ENCODE assay signal across 15 cellular contexts in genomic region chr1:33097137-33097611, GRCh38. TPM values are rescaled to one million over a fixed set of nuclear protein-coding genes. Genes with fewer than 3 reads are reported as not detected.
A peak's percentile ranks its signal among the peaks of the same experiment; 100 is the strongest.
DNase-seq lines count a peak whose midpoint lies in the region; ATAC-seq and TF ChIP-seq lines count a peak whose summit lies in the region.
"Had no signal": no experiment of that assay in that cellular context is flagged by ENCODE, and none has a peak within 500 bp of the region (broad histone marks: within the 10 kb centered on the region; RNA-seq: fewer than 3 reads in every experiment).

No MANE protein-coding gene starts in this region.

- intact Hi-C loops in posterior vena cava (cut with DNase I): no loop called here

- H3K36me3 Mint-ChIP-seq in activated naive CD8-positive, alpha-beta T cell treated with anti-CD3 and anti-CD28 coated beads for 36 hours: peaks cover 9% of the 10 kb centered on the region
- no peaks in the 10 kb centered on the region for H3K36me3 Mint-ChIP-seq in activated naive CD8-positive, alpha-beta T cell treated with anti-CD3 and anti-CD28 coated beads, Interleukin-2, amount 50 U/mL, for 24 hours (ENCODE audit: low read depth)
- H3K36me3 Mint-ChIP-seq in T-helper 17 cell (ENCODE audit: low read depth) (no peaks in the 10 kb centered on the region), progenitor cell of endocrine pancreas (ENCODE audit: insufficient read depth) (no peaks in the 10 kb centered on the region)

- DNase-seq in activated naive CD8-positive, alpha-beta T cell treated with anti-CD3 and anti-CD28 coated beads for 36 hours: no peak
- DNase-seq in activated naive CD8-positive, alpha-beta T cell treated with anti-CD3 and anti-CD28 coated beads, Interleukin-2, amount 50 U/mL, for 24 hours: no peak
- DNase-seq in T-helper 17 cell (no peak), fibroblast of the aortic adventitia (ENCODE audit: low read depth) (peak; percentile 60), posterior vena cava (ENCODE audit: low spot score) (no peak), progenitor cell of endocrine pancreas (ENCODE audit: low spot score, unreplicated experiment) (no peak), HPDE6-E6E7 (ENCODE audit: extremely low spot score) (no peak)
- DNase-seq: activated CD4-positive, CD25-positive, alpha-beta regulatory T cell; BE2C; effector memory CD8-positive, alpha-beta T cell; kidney glomerular epithelial cell; NCI-H2029 treated with DMSO at 0.1 percent for 48 hours; NCI-H774 had no signal

- H3K4me3 ChIP-seq in fibroblast of the aortic adventitia (ENCODE audit: low read depth, low read length): no peak overlapping the region
- H3K4me3 ChIP-seq: SJSA1 had no signal

- peak overlapping the region; percentile 97 for H3K27ac Mint-ChIP-seq in activated naive CD8-positive, alpha-beta T cell treated with anti-CD3 and anti-CD28 coated beads for 36 hours
- H3K27ac Mint-ChIP-seq in activated naive CD8-positive, alpha-beta T cell treated with anti-CD3 and anti-CD28 coated beads, Interleukin-2, amount 50 U/mL, for 24 hours: no peak overlapping the region
- H3K27ac Mint-ChIP-seq in T-helper 17 cell: peak overlapping the region; percentile 98
- no peak overlapping the region for H3K27ac Mint-ChIP-seq in progenitor cell of endocrine pancreas

- no peaks in the 10 kb centered on the region for H3K9me3 Mint-ChIP-seq in activated naive CD8-positive, alpha-beta T cell treated with anti-CD3 and anti-CD28 coated beads for 36 hours
- no peaks in the 10 kb centered on the region for H3K9me3 Mint-ChIP-seq in activated naive CD8-positive, alpha-beta T cell treated with anti-CD3 and anti-CD28 coated beads, Interleukin-2, amount 50 U/mL, for 24 hours
- no peaks in the 10 kb centered on the region for H3K9me3 Mint-ChIP-seq in progenitor cell of endocrine pancreas (ENCODE audit: low read depth)
- H3K9me3 Mint-ChIP-seq: effector memory CD8-positive, alpha-beta T cell had no signal

- H3K27me3 Mint-ChIP-seq in activated naive CD8-positive, alpha-beta T cell treated with anti-CD3 and anti-CD28 coated beads for 36 hours: no peaks in the 10 kb centered on the region
- H3K27me3 Mint-ChIP-seq in activated naive CD8-positive, alpha-beta T cell treated with anti-CD3 and anti-CD28 coated beads, Interleukin-2, amount 50 U/mL, for 24 hours: no peaks in the 10 kb centered on the region
- H3K27me3 Mint-ChIP-seq in T-helper 17 cell (no peaks in the 10 kb centered on the region), progenitor cell of endocrine pancreas (peaks cover 3% of the 10 kb centered on the region)
- H3K27me3 Mint-ChIP-seq: effector memory CD8-positive, alpha-beta T cell had no signal

- no peak overlapping the region for H3K4me3 Mint-ChIP-seq in activated naive CD8-positive, alpha-beta T cell treated with anti-CD3 and anti-CD28 coated beads for 36 hours
- no peak overlapping the region for H3K4me3 Mint-ChIP-seq in activated naive CD8-positive, alpha-beta T cell treated with anti-CD3 and anti-CD28 coated beads, Interleukin-2, amount 50 U/mL, for 24 hours
- H3K4me3 Mint-ChIP-seq in T-helper 17 cell (no peak overlapping the region), progenitor cell of endocrine pancreas (ENCODE audit: low read depth) (no peak overlapping the region)

- H3K4me1 Mint-ChIP-seq in activated naive CD8-positive, alpha-beta T cell treated with anti-CD3 and anti-CD28 coated beads for 36 hours: peaks cover 47% of the 10 kb centered on the region
- H3K4me1 Mint-ChIP-seq in activated naive CD8-positive, alpha-beta T cell treated with anti-CD3 and anti-CD28 coated beads, Interleukin-2, amount 50 U/mL, for 24 hours: peaks cover 48% of the 10 kb centered on the region
- H3K4me1 Mint-ChIP-seq in T-helper 17 cell (peaks cover 40% of the 10 kb centered on the region), progenitor cell of endocrine pancreas (ENCODE audit: low read depth) (no peaks in the 10 kb centered on the region)

- ATAC-seq in activated naive CD8-positive, alpha-beta T cell treated with anti-CD3 and anti-CD28 coated beads, Interleukin-2, amount 50 U/mL, for 24 hours: no peak
- ATAC-seq in T-helper 17 cell: no peak
- no peak for ATAC-seq in GM19397 (IDR thresholded peaks at IDR 0.05; ENCODE audit: unreplicated experiment)
- ATAC-seq: effector memory CD8-positive, alpha-beta T cell had no signal

- no peaks in the 10 kb centered on the region for H3K9me3 ChIP-seq in T-helper 17 cell (ENCODE audit: control insufficient read depth, low read length, poor library complexity, severe bottlenecking)
- H3K9me3 ChIP-seq: BE2C, SJSA1 had no signal

- no peak for TF ChIP-seq CTCF in fibroblast of the aortic adventitia (IDR thresholded peaks at IDR 0.05; ENCODE audit: insufficient read depth, low read length)
- TF ChIP-seq CTCF in progenitor cell of endocrine pancreas (IDR thresholded peaks at IDR 0.05; ENCODE audit: unreplicated experiment): no peak

RNA-seq across cellular contexts. Expression of gene AZIN2, which starts 16.2 kb away (rescaled TPM):
- total RNA-seq in activated naive CD8-positive, alpha-beta T cell treated with anti-CD3 and anti-CD28 coated beads for 36 hours: 1 to 10 TPM; 1.8 to 3.6 TPM
- 1 to 10 TPM; 6.3 to 8.6 TPM for total RNA-seq in T-helper 17 cell
- total RNA-seq in fibroblast of the aortic adventitia (ENCODE audit: low replicate concordance): 3.9 and 8.1 TPM in 2 replicates
- 1 to 10 TPM; 4.0 to 4.7 TPM for total RNA-seq in posterior vena cava
- 4.8 and 5.2 TPM in 2 replicates for total RNA-seq in progenitor cell of endocrine pancreas

Comparison
In these comparisons a context has a peak if more than half of its experiments do, and no peak if none do; other contexts are left out.
1. H3K27ac Mint-ChIP-seq: peak in activated naive CD8-positive, alpha-beta T cell treated with anti-CD3 and anti-CD28 coated beads for 36 hours (single experiment) and T-helper 17 cell (single experiment); none in activated naive CD8-positive, alpha-beta T cell treated with anti-CD3 and anti-CD28 coated beads, Interleukin-2, amount 50 U/mL, for 24 hours (single experiment) and progenitor cell of endocrine pancreas (single experiment).